In the genomic region with DNA sequence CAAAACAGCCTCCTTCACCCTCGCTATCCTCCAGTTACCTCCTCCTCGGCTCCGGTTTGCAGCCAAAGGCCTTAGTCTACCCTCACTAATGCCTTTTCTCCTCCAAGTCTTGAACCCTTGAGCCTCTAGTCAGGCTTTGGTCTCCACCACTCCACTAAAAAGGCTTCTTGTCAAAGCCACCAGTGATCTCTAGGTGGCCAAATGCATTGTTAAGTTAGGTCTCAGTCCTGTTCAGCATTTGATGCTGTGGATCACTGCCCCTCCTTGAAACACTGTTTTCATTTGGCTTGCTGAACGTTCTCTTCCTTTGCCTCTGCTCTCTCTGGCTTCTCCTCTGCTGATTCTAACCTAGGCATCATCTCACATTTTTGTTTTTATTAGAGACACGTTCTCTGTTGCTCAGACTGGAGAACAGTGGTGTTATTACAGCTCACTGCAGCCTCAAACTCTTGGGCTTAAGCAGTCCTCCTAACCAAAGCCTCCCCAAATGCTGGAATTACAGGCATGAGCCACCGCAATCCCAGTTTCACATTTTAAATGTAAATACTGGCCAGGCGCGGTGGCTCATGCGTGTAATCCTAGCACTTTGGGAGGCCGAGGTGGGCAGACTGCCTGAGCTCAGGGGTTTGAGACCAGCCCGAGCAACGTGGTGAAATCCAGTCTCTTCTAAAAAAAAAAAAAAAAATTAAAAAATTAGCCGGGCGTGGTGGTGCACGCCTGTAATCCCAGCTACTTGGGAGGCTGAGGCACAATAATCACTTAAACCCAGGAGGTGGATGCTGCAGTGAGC, we compare ENCODE assay signal across 9 cellular contexts. TPM values are rescaled to one million over a fixed set of nuclear protein-coding genes. Genes with fewer than 3 reads are reported as not detected.
A peak's percentile ranks its signal among the peaks of the same experiment; 100 is the strongest.
DNase-seq lines count a peak whose midpoint lies in the region; ATAC-seq and TF ChIP-seq lines count a peak whose summit lies in the region.
"Had no signal": no experiment of that assay in that cellular context is flagged by ENCODE, and none has a peak within 500 bp of the region (broad histone marks: within the 10 kb centered on the region; RNA-seq: fewer than 3 reads in every experiment).

No MANE protein-coding gene starts in this region.

- no peaks in the 10 kb centered on the region for H4K20me1 ChIP-seq in SU-DHL-6 (ENCODE audit: low read depth, low read length)

- H3K9me2 ChIP-seq in SU-DHL-6 (replicated peaks; ENCODE audit: insufficient read depth, low read length) = no peaks in the 10 kb centered on the region

- peak overlapping the region; percentile 98 for H3K4me2 ChIP-seq in SU-DHL-6 (ENCODE audit: low read depth, low read length, poor library complexity, severe bottlenecking)

- H2AFZ ChIP-seq in SU-DHL-6 (ENCODE audit: low read depth, low read length, severe bottlenecking) = peak overlapping the region; percentile 78

- peak overlapping the region; percentile 87 for H3K9ac ChIP-seq in SU-DHL-6 (ENCODE audit: low read length)

- H3K4me3 Mint-ChIP-seq in stimulated activated naive CD8-positive, alpha-beta T cell treated with anti-CD3 and anti-CD28 coated beads, Interleukin-15, amount 100 ng/mL, for 72 hours = peak overlapping the region; percentile 85 to 90

- H3K4me1 ChIP-seq in right cardiac atrium (ENCODE audit: control insufficient read depth, insufficient read depth, low read length) = peaks cover 2% of the 10 kb centered on the region

- H3K27me3 Mint-ChIP-seq in stimulated activated naive CD8-positive, alpha-beta T cell treated with anti-CD3 and anti-CD28 coated beads, Interleukin-15, amount 100 ng/mL, for 72 hours = no peaks in the 10 kb centered on the region

- H3K4me3 ChIP-seq in SU-DHL-6 (ENCODE audit: insufficient read depth, low read length, poor library complexity, severe bottlenecking) (peak overlapping the region; percentile 82), right cardiac atrium (ENCODE audit: low read length) (peak overlapping the region; percentile 71)

- no peaks in the 10 kb centered on the region for H3K9me3 Mint-ChIP-seq in stimulated activated naive CD8-positive, alpha-beta T cell treated with anti-CD3 and anti-CD28 coated beads, Interleukin-15, amount 100 ng/mL, for 72 hours

- no peak for DNase-seq in right cardiac atrium
- DNase-seq in stimulated activated naive CD8-positive, alpha-beta T cell treated with anti-CD3 and anti-CD28 coated beads, Interleukin-15, amount 100 ng/mL, for 72 hours = no peak
- DNase-seq in NCI-H510A (lab: John Stamatoyannopoulos, UW) = no peak
- no peak for DNase-seq in T-helper 9 cell
- no peak for DNase-seq in retina

- peaks cover 34% of the 10 kb centered on the region for H3K4me1 Mint-ChIP-seq in stimulated activated naive CD8-positive, alpha-beta T cell treated with anti-CD3 and anti-CD28 coated beads, Interleukin-15, amount 100 ng/mL, for 72 hours

- H3K9me3 ChIP-seq in SU-DHL-6 (ENCODE audit: insufficient read depth, low read length) (no peaks in the 10 kb centered on the region), right cardiac atrium (ENCODE audit: control insufficient read depth, low read length) (no peaks in the 10 kb centered on the region)

- TF ChIP-seq CTCF in SU-DHL-6 (IDR thresholded peaks at IDR 0.05; ENCODE audit: insufficient read depth, low read length, poor library complexity, severe bottlenecking) = no peak

- H3K36me3 ChIP-seq in SU-DHL-6 (ENCODE audit: low read length) = no peaks in the 10 kb centered on the region; the same call in 1 of the 2 replicates

- peak overlapping the region in 1 of 2 donors; percentile 92 for H3K27ac Mint-ChIP-seq in stimulated activated naive CD8-positive, alpha-beta T cell treated with anti-CD3 and anti-CD28 coated beads, Interleukin-15, amount 100 ng/mL, for 72 hours

- peaks cover 39% of the 10 kb centered on the region for H3K79me2 ChIP-seq in SU-DHL-6 (ENCODE audit: insufficient read depth, low read length)

- 0 out of 2 replicates have a peak overlapping the region, but pooled peaks have one; percentile 6 for H3K27ac ChIP-seq in SU-DHL-6 (ENCODE audit: low read depth, low read length)
- H3K27ac ChIP-seq in right cardiac atrium (ENCODE audit: low read length) = no peak overlapping the region

- ATAC-seq in GM21723 (IDR thresholded peaks at IDR 0.05; ENCODE audit: unreplicated experiment) = peak; percentile 6
- no peak for ATAC-seq in right cardiac atrium
- ATAC-seq in stimulated activated naive CD8-positive, alpha-beta T cell treated with anti-CD3 and anti-CD28 coated beads, Interleukin-15, amount 100 ng/mL, for 72 hours = no peak
- ATAC-seq in HG03039 (IDR thresholded peaks at IDR 0.05; ENCODE audit: unreplicated experiment) = no peak

- WGBS in right cardiac atrium = 86% methylated on average over 15 of the region's 15 CpGs

- H3K27me3 ChIP-seq in SU-DHL-6 (ENCODE audit: low read length) (no peaks in the 10 kb centered on the region), right cardiac atrium (ENCODE audit: control insufficient read depth, insufficient read depth) (no peaks in the 10 kb centered on the region)

- intact Hi-C loops in right cardiac atrium (cut with DNase I) = no loop called here

- H3F3A ChIP-seq in SU-DHL-6 (ENCODE audit: insufficient read depth) = no peaks in the 10 kb centered on the region

RNA-seq across cellular contexts. Expression of a gene that starts 1.1 kb away (rescaled TPM):
- total RNA-seq in right cardiac atrium = 10 to 100 TPM; 13.8 to 21.4 (median 19.1) TPM
- polyA plus RNA-seq in right cardiac atrium = 18.2 TPM

RNA-seq across cellular contexts. Expression of a gene that starts 16.1 kb away (rescaled TPM):
- 10 to 100 TPM; 63.7 to 69.8 (median 66.3) TPM for total RNA-seq in right cardiac atrium
- 106 TPM for polyA plus RNA-seq in right cardiac atrium

RNA-seq across cellular contexts. Expression of a gene that starts 42.0 kb away (rescaled TPM):
- total RNA-seq in right cardiac atrium = 1 to 10 TPM; 2.1 to 3.8 (median 3.0) TPM
- 2.1 TPM for polyA plus RNA-seq in right cardiac atrium
- total RNA-seq: myocyte had no signal

RNA-seq across cellular contexts. Expression of a gene that starts 48.2 kb away (rescaled TPM):
- total RNA-seq in right cardiac atrium = not detected
- polyA plus RNA-seq in right cardiac atrium = not detected
- total RNA-seq: myocyte had no signal

RNA-seq across cellular contexts. Expression of a gene that starts 55.0 kb away (rescaled TPM):
- total RNA-seq in right cardiac atrium = 10 to 100 TPM; 18.8 to 26.9 (median 22.0) TPM
- 29.1 TPM for polyA plus RNA-seq in right cardiac atrium
